23 cellular contexts compared by ENCODE assay signal in the genomic region with DNA sequence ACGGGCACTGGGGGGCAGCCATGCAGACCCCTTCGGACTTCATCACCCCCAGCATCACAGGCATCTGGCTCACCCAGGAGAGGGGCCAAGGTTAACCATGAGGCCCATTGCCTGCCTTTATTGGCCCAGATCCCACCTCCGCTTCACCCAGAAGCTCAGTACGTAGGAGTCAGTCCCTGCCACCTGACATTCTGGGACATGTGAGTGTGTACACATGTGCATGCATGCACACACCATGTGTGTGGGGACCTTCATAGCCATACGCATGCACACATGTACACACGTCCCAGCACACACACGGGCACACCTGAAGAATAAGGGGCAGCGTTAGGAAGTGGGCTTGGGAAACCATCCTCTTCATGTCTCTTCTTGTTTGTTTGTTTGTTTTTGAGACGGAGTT.
"Had no signal": no experiment of that assay in that cellular context is flagged by ENCODE, and none has a peak within 500 bp of the region (broad histone marks: within the 10 kb centered on the region; RNA-seq: fewer than 3 reads in every experiment).

No MANE protein-coding gene starts in this region.

- DNase-seq: activated CD4-positive, alpha-beta T cell treated with anti-CD3 and anti-CD28 coated beads for 36 hours; activated CD4-positive, alpha-beta T cell treated with anti-CD3 and anti-CD28 coated beads, Interleukin-2, amount 50 U/mL, for 4 hours; activated CD4-positive, CD25-positive, alpha-beta regulatory T cell; activated effector memory CD4-positive, alpha-beta T cell treated with Interleukin-2 at 50 U/mL for 16 hours; activated naive CD4-positive, alpha-beta T cell treated with anti-CD3 and anti-CD28 coated beads, Interleukin-2, amount 10 ng/mL, durations not matched to agents 7 days and 5 days; activated naive CD8-positive, alpha-beta T cell treated with anti-CD3 and anti-CD28 coated beads, Interleukin-2, amount 10 ng/mL, durations not matched to agents 7 days and 5 days; activated T-cell treated with anti-CD3 and anti-CD28 coated beads for 4 hours; brain microvascular endothelial cell; central memory CD4-positive, alpha-beta T cell; effector CD4-positive, alpha-beta T cell; esophagus squamous epithelium; foreskin melanocyte; stimulated activated CD4-positive, alpha-beta T cell treated with anti-CD3 and anti-CD28 coated beads, Interleukin-12 subunit alpha, Interleukin-12 subunit beta, amount 100 ng/mL, for 4 hours; stimulated activated CD4-positive, alpha-beta T cell treated with anti-CD3 and anti-CD28 coated beads, Interleukin-4, amount 100 ng/mL, for 1 hour; tibial artery had no signal

- H3K4me3 ChIP-seq: esophagus squamous epithelium, lung, mucosa of descending colon, skin epidermis, tibial artery had no signal

- H3K27ac ChIP-seq: brain microvascular endothelial cell, epithelial cell of prostate, esophagus squamous epithelium, tibial artery had no signal

- H3K27me3 ChIP-seq: brain microvascular endothelial cell, esophagus squamous epithelium had no signal

- ATAC-seq: activated CD4-positive, alpha-beta T cell treated with anti-CD3 and anti-CD28 coated beads for 36 hours; mucosa of descending colon; natural killer cell treated with Interleukin-12 subunit alpha and Interleukin-12 subunit beta and Interleukin-15 and Interleukin-18, amount 100 ng/mL, for 72 hours; sciatic nerve had no signal

- H3K36me3 ChIP-seq: brain microvascular endothelial cell had no signal

- H3K9me3 ChIP-seq: esophagus squamous epithelium, mucosa of descending colon, tibial artery had no signal

- FAIRE-seq: astrocyte, endometrium had no signal
